26 cellular contexts compared by ENCODE assay signal in the genomic region with DNA sequence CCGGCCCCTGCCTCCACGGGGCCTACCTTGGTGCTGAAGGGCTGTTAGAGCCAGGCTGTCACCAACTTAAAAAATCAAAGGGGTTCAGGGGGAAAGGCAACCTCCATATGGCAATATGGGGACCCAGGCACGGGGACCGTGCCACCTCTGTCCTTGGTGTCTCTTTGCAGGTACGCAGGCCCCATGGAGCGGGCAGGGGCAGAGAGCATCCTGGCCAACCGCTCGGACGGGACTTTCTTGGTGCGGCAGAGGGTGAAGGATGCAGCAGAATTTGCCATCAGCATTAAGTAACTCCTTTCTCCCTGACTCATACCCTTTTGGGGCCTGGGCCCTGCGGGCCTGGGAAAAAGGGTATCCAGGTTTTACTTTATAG. TPM values are rescaled to one million over a fixed set of nuclear protein-coding genes. Genes with fewer than 3 reads are reported as not detected.
"Had no signal": no experiment of that assay in that cellular context is flagged by ENCODE, and none has a peak within 500 bp of the region (broad histone marks: within the 10 kb centered on the region; RNA-seq: fewer than 3 reads in every experiment).

No MANE protein-coding gene starts in this region.

- ATAC-seq: left ventricle myocardium superior; natural killer cell; right lobe of liver; stimulated activated memory B cell treated with anti-CD40 and anti-IgM and Interleukin-4, amounts not matched to agents 10 μg/mL and 1 μg/mL and 100 μg/mL, for 72 hours; stimulated activated naive CD8-positive, alpha-beta T cell treated with anti-CD3 and anti-CD28 coated beads, Interleukin-15, amount 100 ng/mL, for 72 hours had no signal

- H3K27me3 ChIP-seq: neural progenitor cell, ovary, right atrium auricular region, right lobe of liver, transverse colon, upper lobe of left lung, vagina had no signal

- H3K4me3 ChIP-seq: lung, neural progenitor cell, ovary, right atrium auricular region, right lobe of liver, smooth muscle cell, transverse colon, upper lobe of left lung, vagina had no signal

- H3K9me3 Mint-ChIP-seq: naive B cell; natural killer cell; neural progenitor cell; stimulated activated memory B cell treated with anti-CD40 and anti-IgM and Interleukin-4, amounts not matched to agents 10 μg/mL and 1 μg/mL and 100 μg/mL, for 72 hours; stimulated activated naive CD8-positive, alpha-beta T cell treated with anti-CD3 and anti-CD28 coated beads, Interleukin-15, amount 100 ng/mL, for 72 hours had no signal

- H3K4me1 ChIP-seq: neural progenitor cell, right atrium auricular region, right lobe of liver, transverse colon, upper lobe of left lung, vagina had no signal

- H3K36me3 Mint-ChIP-seq: mesothelial cell of epicardium, natural killer cell, neural progenitor cell had no signal

- H3K27me3 Mint-ChIP-seq: naive B cell; stimulated activated memory B cell treated with anti-CD40 and anti-IgM and Interleukin-4, amounts not matched to agents 10 μg/mL and 1 μg/mL and 100 μg/mL, for 72 hours; stimulated activated naive CD8-positive, alpha-beta T cell treated with anti-CD3 and anti-CD28 coated beads, Interleukin-15, amount 100 ng/mL, for 72 hours had no signal

- H3K4me3 Mint-ChIP-seq: mesothelial cell of epicardium; naive B cell; natural killer cell; nephron progenitor cell; neural progenitor cell; stimulated activated memory B cell treated with anti-CD40 and anti-IgM and Interleukin-4, amounts not matched to agents 10 μg/mL and 1 μg/mL and 100 μg/mL, for 72 hours; stimulated activated naive CD8-positive, alpha-beta T cell treated with anti-CD3 and anti-CD28 coated beads, Interleukin-15, amount 100 ng/mL, for 72 hours had no signal

- H3K36me3 ChIP-seq: neural progenitor cell, ovary, right atrium auricular region, right lobe of liver, transverse colon, upper lobe of left lung, vagina had no signal

- H3K9me3 ChIP-seq: ovary, right atrium auricular region, right lobe of liver, transverse colon, upper lobe of left lung, vagina had no signal

- DNase-seq: islet precursor cell; left ventricle myocardium superior; mesendoderm; naive B cell; natural killer cell; nephron progenitor cell; ovary; right lobe of liver; stimulated activated CD4-positive, alpha-beta T cell treated with anti-CD3 and anti-CD28 coated beads, Interleukin-12 subunit alpha, Interleukin-12 subunit beta, amount 100 ng/mL, for 4 hours; stimulated activated CD4-positive, alpha-beta T cell treated with anti-CD3 and anti-CD28 coated beads, Interleukin-4, amount 100 ng/mL, for 24 hours; stimulated activated naive CD4-positive, alpha-beta T cell treated with Interleukin-2 at 50 U/mL for 16 hours; stimulated activated naive CD8-positive, alpha-beta T cell treated with anti-CD3 and anti-CD28 coated beads, Interleukin-15, amount 100 ng/mL, for 72 hours; substantia nigra; transverse colon had no signal

- H3K4me1 Mint-ChIP-seq: mesothelial cell of epicardium; nephron progenitor cell; neural progenitor cell; stimulated activated memory B cell treated with anti-CD40 and anti-IgM and Interleukin-4, amounts not matched to agents 10 μg/mL and 1 μg/mL and 100 μg/mL, for 72 hours; stimulated activated naive CD8-positive, alpha-beta T cell treated with anti-CD3 and anti-CD28 coated beads, Interleukin-15, amount 100 ng/mL, for 72 hours had no signal

- H3K27ac Mint-ChIP-seq: mesothelial cell of epicardium; natural killer cell; nephron progenitor cell; neural progenitor cell; progenitor cell of endocrine pancreas; stimulated activated memory B cell treated with anti-CD40 and anti-IgM and Interleukin-4, amounts not matched to agents 10 μg/mL and 1 μg/mL and 100 μg/mL, for 72 hours had no signal

- H3K27ac ChIP-seq: neural progenitor cell, ovary, right atrium auricular region, right lobe of liver, transverse colon, upper lobe of left lung, vagina had no signal

RNA-seq across cellular contexts. Expression of gene ADGRE1, which starts 39.6 kb away (rescaled TPM):
- total RNA-seq: kidney epithelial cell, mesothelial cell of epicardium, progenitor cell of endocrine pancreas, pulmonary artery endothelial cell, renal cortical epithelial cell, right atrium auricular region, smooth muscle cell, vagina had no signal
- polyA plus RNA-seq: smooth muscle cell had no signal
